8 cellular contexts compared by ENCODE assay signal in the genomic region with DNA sequence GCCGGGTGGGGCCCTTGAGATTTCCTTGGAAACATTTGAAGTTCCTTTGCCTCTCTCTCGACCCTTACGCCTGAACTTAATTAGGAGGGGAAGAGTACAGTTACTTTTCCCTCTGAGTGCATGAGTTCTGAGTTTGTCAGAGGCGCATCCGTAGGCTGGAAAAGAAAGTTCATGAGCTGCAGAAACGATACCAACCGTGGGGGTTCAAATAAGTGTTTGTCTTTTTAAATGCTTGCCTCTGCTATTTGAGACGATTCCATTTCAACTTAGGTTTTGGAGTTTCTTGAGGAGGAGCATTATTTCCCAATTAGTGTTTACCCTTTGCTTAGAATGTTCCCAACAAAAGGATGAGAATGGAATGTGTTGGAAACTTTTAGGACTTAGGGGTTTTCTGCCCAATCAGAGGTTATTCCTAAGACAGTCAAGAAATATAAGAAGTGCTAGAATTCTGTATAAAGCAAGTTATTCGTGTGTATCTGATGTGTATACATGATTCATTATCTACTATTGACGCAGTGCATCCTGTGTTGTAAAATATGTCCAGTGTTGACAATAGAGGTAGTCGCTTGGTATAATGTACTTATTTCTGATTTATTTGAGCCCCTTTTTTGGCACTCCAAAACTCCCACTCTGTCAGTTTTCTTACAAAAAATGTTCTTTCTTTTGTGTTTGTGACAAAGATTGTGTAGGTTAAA. TPM values are rescaled to one million over a fixed set of nuclear protein-coding genes. Genes with fewer than 3 reads are reported as not detected.
DNase-seq lines count a peak whose midpoint lies in the region; ATAC-seq and TF ChIP-seq lines count a peak whose summit lies in the region.

No MANE protein-coding gene starts in this region.

- H3K4me3 Mint-ChIP-seq in neural crest cell = peak overlapping the region; percentile 94

- peak overlapping the region; percentile 88 for H3K27ac ChIP-seq in ectodermal cell (ENCODE audit: insufficient read depth, low read depth, low read length, poor library complexity, severe bottlenecking)

- H3K4me3 ChIP-seq in ectodermal cell (ENCODE audit: insufficient read depth, low read depth, low read length) = peak overlapping the region; percentile 88

- no peaks in the 10 kb centered on the region for H3K36me3 ChIP-seq in ectodermal cell (ENCODE audit: control insufficient read depth, insufficient read depth, low read length)

- ATAC-seq in GM21717 (IDR thresholded peaks at IDR 0.05; ENCODE audit: unreplicated experiment) (peak; percentile 18), HG03196 (IDR thresholded peaks at IDR 0.05; ENCODE audit: unreplicated experiment) (no peak)

- H3K9me3 ChIP-seq in ectodermal cell (ENCODE audit: control insufficient read depth, low read length) = no peaks in the 10 kb centered on the region

- H3K36me3 Mint-ChIP-seq in neural crest cell (ENCODE audit: low read depth) = peaks cover 5% of the 10 kb centered on the region

- TF ChIP-seq CTCF in neural crest cell (conservative IDR thresholded peaks at IDR 0.05) = no peak

- no peaks in the 10 kb centered on the region for H3K27me3 ChIP-seq in ectodermal cell (ENCODE audit: control insufficient read depth, insufficient read depth, low read length, poor library complexity, severe bottlenecking)

- H3K27me3 Mint-ChIP-seq in neural crest cell (ENCODE audit: low read depth) = no peaks in the 10 kb centered on the region

- no peaks in the 10 kb centered on the region for H3K4me1 ChIP-seq in ectodermal cell (ENCODE audit: control insufficient read depth, insufficient read depth, low read length)

- H3K27ac Mint-ChIP-seq in neural crest cell (ENCODE audit: unreplicated experiment) = peak overlapping the region; percentile 82

- H3K9me3 Mint-ChIP-seq in neural crest cell = peaks cover 7% of the 10 kb centered on the region

- DNase-seq in EL = peak; percentile 9
- peak; percentile 12 for DNase-seq in NCI-H69 (lab: John Stamatoyannopoulos, UW)
- no peak for DNase-seq in neural crest cell (ENCODE audit: low read depth, low spot score)
- DNase-seq in NCI-H2171 treated with DMSO at 0.1 percent for 48 hours (lab: John Stamatoyannopoulos, UW) = no peak
- DNase-seq in NCI-H1417 treated with DMSO at 0.1 percent for 48 hours (lab: John Stamatoyannopoulos, UW) = no peak

- peaks cover 36% of the 10 kb centered on the region for H3K4me1 Mint-ChIP-seq in neural crest cell

- 2 to 3% methylated on average over 10 to 11 of the region's 11 CpGs for WGBS in ectodermal cell, 2 experiments

RNA-seq across cellular contexts. Expression of a gene that starts 0.7 kb away (rescaled TPM):
- 26.0 TPM for polyA plus RNA-seq in ectodermal cell (2013, experiment 1 of 4)
- 25.3 TPM for polyA plus RNA-seq in ectodermal cell (2013, experiment 2 of 4)
- polyA plus RNA-seq in ectodermal cell (2013, experiment 3 of 4) = 19.1 TPM
- polyA plus RNA-seq in ectodermal cell (2013, experiment 4 of 4) = 21.6 TPM
- total RNA-seq in neural crest cell = 31.4 and 33.6 TPM in 2 replicates

RNA-seq across cellular contexts. Expression of a gene that starts 11.9 kb away (rescaled TPM):
- 176 TPM for polyA plus RNA-seq in ectodermal cell (2013, experiment 1 of 4)
- polyA plus RNA-seq in ectodermal cell (2013, experiment 2 of 4) = 166 TPM
- 118 TPM for polyA plus RNA-seq in ectodermal cell (2013, experiment 3 of 4)
- polyA plus RNA-seq in ectodermal cell (2013, experiment 4 of 4) = 119 TPM
- total RNA-seq in neural crest cell = 278 and 280 TPM in 2 replicates

Comparison
In these comparisons a context has a peak if more than half of its experiments do, and no peak if none do; other contexts are left out.
1. DNase-seq: peak in EL (single experiment) and NCI-H69 (single experiment); none in neural crest cell (single experiment), NCI-H2171 treated with DMSO at 0.1 percent for 48 hours (single experiment) and NCI-H1417 treated with DMSO at 0.1 percent for 48 hours (single experiment).